1 cellular context compared by ENCODE assay signal in genomic region chr3:127729556-127730056, GRCh38.
TF ChIP-seq lines count a peak whose summit lies in the region.

No MANE protein-coding gene starts in this region.

TF ChIP-seq in K562, 482 proteins besides CTCF, POLR2A, EP300 and RAD21 (continued from another document and continues in another):
- TF ChIP-seq C11orf30 (IDR thresholded peaks at IDR 0.05; ENCODE audit: low read depth) (peak; percentile 80), MCM7 (IDR thresholded peaks at IDR 0.05) (no peak), TBL1XR1 (IDR thresholded peaks at IDR 0.05; ENCODE audit: low read length in 2 of 2) (no peak), PCBP2 (IDR thresholded peaks at IDR 0.05; ENCODE audit: low read depth, low read length, poor library complexity, severe bottlenecking) (no peak), RFX5 (IDR thresholded peaks at IDR 0.05; ENCODE audit: low read depth, low read length) (no peak), MEF2A (IDR thresholded peaks at IDR 0.05; ENCODE audit: control insufficient read depth, low read depth, low read length) (peak; percentile 69; the same call in 1 of the 2 replicates), CEBPG (CRISPR knock-in tag; IDR thresholded peaks at IDR 0.05) (no peak), CEBPG (tag; conservative IDR thresholded peaks at IDR 0.05 in 1 of 2, IDR thresholded peaks at IDR 0.05 in 1 of 2) (peak; percentile 38 to 48; a peak in 2 of 4 replicates), PHB (CRISPR knock-in tag; IDR thresholded peaks at IDR 0.05) (no peak), DDX20 (tag; IDR thresholded peaks at IDR 0.05; ENCODE audit: low read depth) (no peak), ZMIZ1 (IDR thresholded peaks at IDR 0.05; ENCODE audit: low read depth in 2 of 2, low read length in 2 of 2) (no peak), ZNF586 (CRISPR knock-in tag; conservative IDR thresholded peaks at IDR 0.05) (no peak), ADNP (tag; IDR thresholded peaks at IDR 0.05) (no peak), IRF9 (tag; IDR thresholded peaks at IDR 0.05) (no peak), NFE2L1 (tag; IDR thresholded peaks at IDR 0.05; ENCODE audit: borderline replicate concordance, low read depth) (0 out of 2 replicates have a peak, but pooled peaks have one; percentile 36), ZNF518B (CRISPR knock-in tag; IDR thresholded peaks at IDR 0.05) (no peak), XRCC3 (IDR thresholded peaks at IDR 0.05) (no peak), NFE2 (IDR thresholded peaks at IDR 0.05; ENCODE audit: low read depth) (peak; percentile 89), HBP1 (CRISPR knock-in tag; IDR thresholded peaks at IDR 0.05) (no peak), TRIM25 (IDR thresholded peaks at IDR 0.05; ENCODE audit: borderline replicate concordance) (no peak), RNF2 (IDR thresholded peaks at IDR 0.05) (no peak), HMBOX1 (IDR thresholded peaks at IDR 0.05) (no peak), ESRRB (CRISPR knock-in tag; IDR thresholded peaks at IDR 0.05; ENCODE audit: borderline replicate concordance) (no peak), HINFP (tag; conservative IDR thresholded peaks at IDR 0.05; ENCODE audit: low read depth) (no peak), PURB (CRISPR knock-in tag; IDR thresholded peaks at IDR 0.05; ENCODE audit: low read depth) (no peak), CHCHD3 (CRISPR knock-in tag; IDR thresholded peaks at IDR 0.05) (no peak), HDAC2 (IDR thresholded peaks at IDR 0.05) (no peak), MAX (CRISPR knock-in tag; IDR thresholded peaks at IDR 0.05) (no peak), CLOCK (CRISPR knock-in tag; IDR thresholded peaks at IDR 0.05; ENCODE audit: borderline replicate concordance) (no peak), DLX4 (CRISPR knock-in tag; IDR thresholded peaks at IDR 0.05) (no peak), TFAM (CRISPR knock-in tag; conservative IDR thresholded peaks at IDR 0.05) (no peak), ZNF395 (CRISPR knock-in tag; IDR thresholded peaks at IDR 0.05) (no peak), U2AF2 (optimal IDR thresholded peaks at IDR 0.05; ENCODE audit: low read depth, low read length) (no peak), ZC3H8 (IDR thresholded peaks at IDR 0.05) (no peak), MAFK (IDR thresholded peaks at IDR 0.05; ENCODE audit: low read length) (peak; percentile 73), ZNF785 (CRISPR knock-in tag; IDR thresholded peaks at IDR 0.05) (no peak), RHOXF2B (CRISPR knock-in tag; conservative IDR thresholded peaks at IDR 0.05) (no peak), L3MBTL2 (IDR thresholded peaks at IDR 0.05) (peak; percentile 68; the same call in 1 of the 2 replicates), ZNF24 (IDR thresholded peaks at IDR 0.05) (peak; percentile 92), ZNF398 (CRISPR knock-in tag; IDR thresholded peaks at IDR 0.05) (no peak), RBM15 (IDR thresholded peaks at IDR 0.05; ENCODE audit: insufficient read depth, low read length) (no peak), HOXB6 (CRISPR knock-in tag; IDR thresholded peaks at IDR 0.05; ENCODE audit: borderline replicate concordance) (no peak), RBFOX2 (IDR thresholded peaks at IDR 0.05; ENCODE audit: low read depth, low read length) (no peak)
